Comparison of ENCODE assay signal across 12 cellular contexts in the genomic region with DNA sequence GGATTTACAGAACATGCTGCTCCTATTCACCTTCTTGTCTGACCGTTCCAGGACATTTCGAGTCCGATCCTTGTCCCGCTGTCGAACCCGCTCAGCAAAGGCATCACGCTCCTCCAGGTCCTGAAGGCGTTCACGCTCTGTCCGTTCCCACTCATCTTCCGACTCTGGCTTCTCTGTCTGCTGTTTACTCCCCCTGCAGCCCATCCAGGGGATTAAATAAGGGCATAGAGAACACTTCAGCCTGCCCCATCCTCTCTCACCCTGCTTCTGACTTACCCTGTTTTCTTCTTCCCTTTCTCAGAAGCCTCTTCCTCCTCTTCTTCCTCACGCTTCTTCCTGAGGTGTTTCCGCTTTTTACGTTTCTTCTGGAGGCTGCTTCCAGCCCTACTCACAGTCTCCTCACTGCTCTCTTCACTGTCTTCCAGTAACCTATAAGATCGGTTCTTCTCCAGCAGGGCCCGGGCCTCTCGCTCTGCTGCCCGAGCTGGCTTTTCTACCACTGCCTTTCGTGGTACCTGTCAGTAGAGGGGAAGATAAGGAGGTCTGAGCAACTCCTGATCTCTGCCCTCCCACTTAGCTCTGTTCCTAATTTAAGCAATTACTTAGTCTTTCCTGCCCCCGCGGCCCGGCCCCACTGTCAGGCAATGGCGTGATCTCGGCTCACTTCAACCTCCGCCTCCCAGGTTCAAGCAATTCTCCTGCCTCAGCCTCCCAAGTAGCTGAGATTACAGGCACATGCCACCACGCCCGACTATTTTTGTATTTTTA. TPM values are rescaled to one million over a fixed set of nuclear protein-coding genes. Genes with fewer than 3 reads are reported as not detected.
DNase-seq lines count a peak whose midpoint lies in the region; ATAC-seq and TF ChIP-seq lines count a peak whose summit lies in the region.
"Had no signal": no experiment of that assay in that cellular context is flagged by ENCODE, and none has a peak within 500 bp of the region (broad histone marks: within the 10 kb centered on the region; RNA-seq: fewer than 3 reads in every experiment).

No MANE protein-coding gene starts in this region.

- H4K20me1 ChIP-seq in OCI-LY1 (ENCODE audit: insufficient read depth, low read length) = no peaks in the 10 kb centered on the region

- CTCF ChIA-PET in activated CD4-positive, alpha-beta T cell treated with anti-CD3 and anti-CD28 coated beads for 36 hours (lab: Charles Lee) = interaction anchor here (0.7 to 2.2 kb wide), 6 partner anchors 25 to 278 kb away, joined by 3 to 8 read pairs (median 4); a partner anchor contains a TSS

- POLR2A ChIA-PET in activated CD4-positive, alpha-beta T cell treated with anti-CD3 and anti-CD28 coated beads for 36 hours (lab: Charles Lee) = no interaction called here

- no peak overlapping the region for H2AFZ ChIP-seq in OCI-LY1 (ENCODE audit: low read length)
- H2AFZ ChIP-seq in parathyroid adenoma = no peak overlapping the region

- H3K4me2 ChIP-seq in OCI-LY1 (ENCODE audit: low read length) (peak overlapping the region; percentile 69; the same call in 1 of the 2 replicates), parathyroid adenoma (ENCODE audit: low read length) (no peak overlapping the region)

- H3K9me3 Mint-ChIP-seq in activated CD4-positive, alpha-beta T cell treated with anti-CD3 and anti-CD28 coated beads for 36 hours (ENCODE audit: low read depth) = no peaks in the 10 kb centered on the region
- no peaks in the 10 kb centered on the region for H3K9me3 Mint-ChIP-seq in central memory CD8-positive, alpha-beta T cell

- peak overlapping the region; percentile 82 for H3K4me3 Mint-ChIP-seq in activated CD4-positive, alpha-beta T cell treated with anti-CD3 and anti-CD28 coated beads for 36 hours
- peak overlapping the region; percentile 95 for H3K4me3 Mint-ChIP-seq in central memory CD8-positive, alpha-beta T cell

- H3K79me2 ChIP-seq in OCI-LY1 (ENCODE audit: insufficient read depth, low read length) (peaks cover 10% of the 10 kb centered on the region; the same call in 1 of the 2 replicates), parathyroid adenoma (peaks cover 13% of the 10 kb centered on the region)

- H3K27me3 ChIP-seq in OCI-LY1 (ENCODE audit: insufficient read depth, low read length) (no peaks in the 10 kb centered on the region), parathyroid adenoma (ENCODE audit: control insufficient read depth, insufficient read depth, low read length) (no peaks in the 10 kb centered on the region)

- peaks cover 24% of the 10 kb centered on the region for H3K36me3 Mint-ChIP-seq in activated CD4-positive, alpha-beta T cell treated with anti-CD3 and anti-CD28 coated beads for 36 hours (ENCODE audit: low read depth)
- peaks cover 44% of the 10 kb centered on the region for H3K36me3 Mint-ChIP-seq in central memory CD8-positive, alpha-beta T cell (ENCODE audit: insufficient read depth)

- peaks cover 4% of the 10 kb centered on the region; the same call in 1 of the 2 replicates for H3F3A ChIP-seq in OCI-LY1 (ENCODE audit: insufficient read depth, low read length)

- H3K4me3 ChIP-seq in OCI-LY1 (ENCODE audit: low read depth, low read length, poor library complexity, severe bottlenecking) (no peak overlapping the region), parathyroid adenoma (ENCODE audit: low read depth, low read length) (peak overlapping the region; percentile 88)

- H3K9me3 ChIP-seq in OCI-LY1 (ENCODE audit: low read length) (no peaks in the 10 kb centered on the region), parathyroid adenoma (ENCODE audit: control insufficient read depth, low read length) (no peaks in the 10 kb centered on the region)

- no peak overlapping the region for H3K27ac ChIP-seq in OCI-LY1 (ENCODE audit: low read depth, low read length, poor library complexity, severe bottlenecking)
- H3K27ac ChIP-seq in parathyroid adenoma = no peak overlapping the region

- TF ChIP-seq CTCF in OCI-LY1 (IDR thresholded peaks at IDR 0.05; ENCODE audit: low read length) = peak; percentile 20; the same call in 1 of the 2 replicates
- no peak for TF ChIP-seq CTCF in parathyroid adenoma (IDR thresholded peaks at IDR 0.05)

- H3K4me1 ChIP-seq in OCI-LY1 (ENCODE audit: insufficient read depth, low read length, severe bottlenecking) = peaks cover 20% of the 10 kb centered on the region
- peaks cover 11% of the 10 kb centered on the region for H3K4me1 ChIP-seq in parathyroid adenoma

- H3K27me3 Mint-ChIP-seq in activated CD4-positive, alpha-beta T cell treated with anti-CD3 and anti-CD28 coated beads for 36 hours = no peaks in the 10 kb centered on the region
- H3K27me3 Mint-ChIP-seq in central memory CD8-positive, alpha-beta T cell = no peaks in the 10 kb centered on the region

- H3K27ac Mint-ChIP-seq in activated CD4-positive, alpha-beta T cell treated with anti-CD3 and anti-CD28 coated beads for 36 hours = peak overlapping the region; percentile 38
- no peak overlapping the region for H3K27ac Mint-ChIP-seq in central memory CD8-positive, alpha-beta T cell (ENCODE audit: low read depth)

- H3K4me1 Mint-ChIP-seq in activated CD4-positive, alpha-beta T cell treated with anti-CD3 and anti-CD28 coated beads for 36 hours = peaks cover 33% of the 10 kb centered on the region
- H3K4me1 Mint-ChIP-seq in central memory CD8-positive, alpha-beta T cell = peaks cover 29% of the 10 kb centered on the region

- H3K9me2 ChIP-seq in OCI-LY1 (ENCODE audit: low read depth, low read length) = no peaks in the 10 kb centered on the region

- H3K36me3 ChIP-seq in OCI-LY1 (ENCODE audit: insufficient read depth, low read length) = peaks cover 38% of the 10 kb centered on the region; the same call in 1 of the 2 replicates
- H3K36me3 ChIP-seq in parathyroid adenoma (ENCODE audit: control insufficient read depth, insufficient read depth, low read length) = no peaks in the 10 kb centered on the region

- intact Hi-C loops in activated CD4-positive, alpha-beta T cell treated with anti-CD3 and anti-CD28 coated beads for 36 hours (cut with DNase I, micrococcal nuclease) = no loop called here

- no peak for ATAC-seq in activated CD4-positive, alpha-beta T cell treated with anti-CD3 and anti-CD28 coated beads for 36 hours
- no peak for ATAC-seq in central memory CD8-positive, alpha-beta T cell (replicated peaks; ENCODE audit: extremely low read depth, poor library complexity, severe bottlenecking)
- ATAC-seq in HG03460 (IDR thresholded peaks at IDR 0.05; ENCODE audit: unreplicated experiment) = no peak

- H3K9ac ChIP-seq in OCI-LY1 (ENCODE audit: low read length) (no peak overlapping the region; the same call in 1 of the 2 replicates), parathyroid adenoma (no peak overlapping the region)

- no peak for DNase-seq in activated CD4-positive, alpha-beta T cell treated with anti-CD3 and anti-CD28 coated beads for 36 hours
- DNase-seq in activated CD4-positive, alpha-beta T cell treated with anti-CD3 and anti-CD28 coated beads for 4 hours = no peak
- no peak for DNase-seq in central memory CD8-positive, alpha-beta T cell (ENCODE audit: low spot score in 2 of 2)
- DNase-seq in NCI-H345 treated with DMSO at 0.1 percent for 48 hours (lab: John Stamatoyannopoulos, UW; ENCODE audit: unreplicated experiment) (no peak), CD1c-positive myeloid dendritic cell (ENCODE audit: extremely low spot score) (no peak)
- DNase-seq: activated CD4-positive, alpha-beta T cell treated with anti-CD3 and anti-CD28 coated beads, Interleukin-2, amount 50 U/mL, for 1 hour; effector CD8-positive, alpha-beta T cell; NCI-H446; stimulated activated CD4-positive, alpha-beta T cell treated with anti-CD3 and anti-CD28 coated beads, Interleukin-2, amount 100 ng/mL, for 48 hours had no signal

RNA-seq across cellular contexts. Expression of a gene that starts 1.9 kb away (rescaled TPM):
- total RNA-seq in activated CD4-positive, alpha-beta T cell treated with anti-CD3 and anti-CD28 coated beads for 36 hours = 10 to 100 TPM; 34.5 to 36.7 TPM

RNA-seq across cellular contexts. Expression of a gene that starts 15.5 kb away (rescaled TPM):
- 100 to 1,000 TPM; 145 to 186 TPM for total RNA-seq in activated CD4-positive, alpha-beta T cell treated with anti-CD3 and anti-CD28 coated beads for 36 hours

RNA-seq across cellular contexts. Expression of a gene that starts 19.8 kb away (rescaled TPM):
- 10 to 100 TPM; 25.8 to 36.4 TPM for total RNA-seq in activated CD4-positive, alpha-beta T cell treated with anti-CD3 and anti-CD28 coated beads for 36 hours

RNA-seq across cellular contexts. Expression of a gene that starts 24.0 kb away (rescaled TPM):
- 10 to 100 TPM; 26.5 to 30.8 TPM for total RNA-seq in activated CD4-positive, alpha-beta T cell treated with anti-CD3 and anti-CD28 coated beads for 36 hours

RNA-seq across cellular contexts. Expression of a gene that starts 44.3 kb away (rescaled TPM):
- total RNA-seq in activated CD4-positive, alpha-beta T cell treated with anti-CD3 and anti-CD28 coated beads for 36 hours = 1 to 10 TPM; 7.1 to 9.2 TPM
